In the genomic region with DNA sequence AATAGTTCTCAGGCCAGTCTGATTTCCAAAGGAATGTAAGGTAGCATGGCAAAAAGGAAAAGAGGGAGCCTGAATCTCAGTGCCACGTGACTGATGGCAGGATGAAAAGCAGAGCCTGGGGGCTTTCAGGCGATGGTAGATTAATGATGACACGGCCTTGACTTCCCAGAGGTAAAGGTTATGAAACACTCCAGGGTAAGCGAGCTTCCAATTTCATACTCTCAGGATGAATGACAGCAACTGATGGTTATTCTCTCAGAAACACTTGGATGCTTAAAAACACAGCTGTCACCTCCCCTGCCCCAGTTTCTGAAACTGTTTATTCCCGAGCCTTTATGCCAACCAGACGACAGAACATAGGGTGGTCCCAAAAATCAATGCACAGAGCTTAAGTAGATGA, we compare ENCODE assay signal across 26 cellular contexts.
A peak's percentile ranks its signal among the peaks of the same experiment; 100 is the strongest.
DNase-seq lines count a peak whose midpoint lies in the region; ATAC-seq and TF ChIP-seq lines count a peak whose summit lies in the region.
"Had no signal": no experiment of that assay in that cellular context is flagged by ENCODE, and none has a peak within 500 bp of the region (broad histone marks: within the 10 kb centered on the region; RNA-seq: fewer than 3 reads in every experiment).

No MANE protein-coding gene starts in this region.

- peaks cover 11% of the 10 kb centered on the region for H3K4me1 Mint-ChIP-seq in T-helper 2 cell treated with Interferon-gamma antibody and Interleukin-4, amounts not matched to agents 5 μg/mL and 100 μg/mL, for 36 hours (ENCODE audit: low read depth)
- peaks cover 0 to 19% of the 10 kb centered on the region in 2 donors for H3K4me1 Mint-ChIP-seq in effector memory CD8-positive, alpha-beta T cell (ENCODE audit: low read depth in 2 of 2)
- peaks cover 55% of the 10 kb centered on the region for H3K4me1 Mint-ChIP-seq in nephron progenitor cell

- H3K9me3 Mint-ChIP-seq in T-helper 2 cell treated with Interferon-gamma antibody and Interleukin-4, amounts not matched to agents 5 μg/mL and 100 μg/mL, for 36 hours: no peaks in the 10 kb centered on the region
- H3K9me3 Mint-ChIP-seq in effector memory CD8-positive, alpha-beta T cell: no peaks in the 10 kb centered on the region
- H3K9me3 Mint-ChIP-seq in nephron progenitor cell: no peaks in the 10 kb centered on the region
- H3K9me3 Mint-ChIP-seq: activated naive CD8-positive, alpha-beta T cell treated with anti-CD3 and anti-CD28 coated beads, Interleukin-2, amount 50 U/mL, for 24 hours; CD4-positive, alpha-beta memory T cell had no signal

- DNase-seq in T-helper 2 cell treated with Interferon-gamma antibody and Interleukin-4, amounts not matched to agents 5 μg/mL and 100 μg/mL, for 36 hours (ENCODE audit: low spot score): no peak
- DNase-seq in T-helper 2 cell (no peak), NCI-H1694 treated with DMSO at 0.1 percent for 48 hours (lab: John Stamatoyannopoulos, UW) (peak; percentile 42), nephron progenitor cell (no peak), activated gamma-delta T cell (lab: John Stamatoyannopoulos, UW) (no peak)
- no peak for DNase-seq in effector memory CD8-positive, alpha-beta T cell
- DNase-seq: 8988T; activated effector memory CD4-positive, alpha-beta T cell treated with Interleukin-2 at 50 U/mL for 16 hours; activated naive CD8-positive, alpha-beta T cell treated with anti-CD3 and anti-CD28 coated beads, Interleukin-2, amount 50 U/mL, for 24 hours; CD4-positive, alpha-beta memory T cell; DMS153; gastrocnemius medialis; hippocampal formation; left lung; midbrain; NCI-H1092 treated with DMSO at 0.1 percent for 48 hours; NCI-H2029; NCI-H526; SHP77 treated with DMSO at 0.1 percent for 48 hours; small intestine; stimulated activated CD4-positive, alpha-beta T cell treated with anti-CD3 and anti-CD28 coated beads, Interleukin-1b, Interleukin-23, amount 100 ng/mL, for 48 hours; substantia nigra; T-helper 1 cell had no signal

- TF ChIP-seq CTCF in nephron progenitor cell (IDR thresholded peaks at IDR 0.05): no peak

- H3K4me3 Mint-ChIP-seq in T-helper 2 cell treated with Interferon-gamma antibody and Interleukin-4, amounts not matched to agents 5 μg/mL and 100 μg/mL, for 36 hours: no peak overlapping the region
- H3K4me3 Mint-ChIP-seq in effector memory CD8-positive, alpha-beta T cell: no peak overlapping the region
- no peak overlapping the region for H3K4me3 Mint-ChIP-seq in nephron progenitor cell
- H3K4me3 Mint-ChIP-seq: activated naive CD8-positive, alpha-beta T cell treated with anti-CD3 and anti-CD28 coated beads, Interleukin-2, amount 50 U/mL, for 24 hours; CD4-positive, alpha-beta memory T cell had no signal

- no peaks in the 10 kb centered on the region for H3K27me3 Mint-ChIP-seq in T-helper 2 cell treated with Interferon-gamma antibody and Interleukin-4, amounts not matched to agents 5 μg/mL and 100 μg/mL, for 36 hours (ENCODE audit: low read depth)
- no peaks in the 10 kb centered on the region for H3K27me3 Mint-ChIP-seq in effector memory CD8-positive, alpha-beta T cell
- no peaks in the 10 kb centered on the region for H3K27me3 Mint-ChIP-seq in nephron progenitor cell (ENCODE audit: low read depth, poor library complexity)
- H3K27me3 Mint-ChIP-seq: activated naive CD8-positive, alpha-beta T cell treated with anti-CD3 and anti-CD28 coated beads, Interleukin-2, amount 50 U/mL, for 24 hours; CD4-positive, alpha-beta memory T cell had no signal

- ATAC-seq in effector memory CD8-positive, alpha-beta T cell (replicated peaks): no peak
- ATAC-seq in HG03095 (IDR thresholded peaks at IDR 0.05; ENCODE audit: unreplicated experiment) (no peak), HG03442 (IDR thresholded peaks at IDR 0.05; ENCODE audit: unreplicated experiment) (no peak)
- ATAC-seq: activated naive CD8-positive, alpha-beta T cell treated with anti-CD3 and anti-CD28 coated beads, Interleukin-2, amount 50 U/mL, for 24 hours; left lung; Panc1 had no signal

- H3K36me3 Mint-ChIP-seq in T-helper 2 cell treated with Interferon-gamma antibody and Interleukin-4, amounts not matched to agents 5 μg/mL and 100 μg/mL, for 36 hours (ENCODE audit: low read depth): peaks cover 39% of the 10 kb centered on the region
- H3K36me3 Mint-ChIP-seq in effector memory CD8-positive, alpha-beta T cell (ENCODE audit: insufficient read depth): peaks cover 64% of the 10 kb centered on the region
- H3K36me3 Mint-ChIP-seq in nephron progenitor cell (ENCODE audit: low read depth): peaks cover 74% of the 10 kb centered on the region

- peak overlapping the region; percentile 69 for H3K27ac Mint-ChIP-seq in T-helper 2 cell treated with Interferon-gamma antibody and Interleukin-4, amounts not matched to agents 5 μg/mL and 100 μg/mL, for 36 hours
- H3K27ac Mint-ChIP-seq in effector memory CD8-positive, alpha-beta T cell: peak overlapping the region; percentile 29 to 33
- peak overlapping the region; percentile 57 for H3K27ac Mint-ChIP-seq in nephron progenitor cell
